Comparison of ENCODE assay signal across 1 cellular context in genomic region chr2:224749136-224749535, GRCh38.
TF ChIP-seq lines count a peak whose summit lies in the region.

No MANE protein-coding gene starts in this region.

TF ChIP-seq in Ishikawa, 13 proteins besides CTCF, POLR2A, EP300 and RAD21 (continued from another document):
- no peak for TF ChIP-seq TCF12 (IDR thresholded peaks at IDR 0.05; ENCODE audit: low read depth)
TF ChIP-seq in Ishikawa: peak in this region for 0.
